Comparison of ENCODE assay signal across 8 cellular contexts in genomic region chr2:54115284-54116137, GRCh38. TPM values are rescaled to one million over a fixed set of nuclear protein-coding genes. Genes with fewer than 3 reads are reported as not detected.
DNase-seq lines count a peak whose midpoint lies in the region; ATAC-seq, FAIRE-seq and TF ChIP-seq lines count a peak whose summit lies in the region.

TSS of gene ACYP2 (plus strand) at chr2:54115615.

- no peaks in the 10 kb centered on the region for H3K9me1 ChIP-seq in keratinocyte (ENCODE audit: control insufficient read depth, extremely low read depth, insufficient read depth, low read length)

- no peaks in the 10 kb centered on the region for H3K27me3 Mint-ChIP-seq in central memory CD8-positive, alpha-beta T cell

- TF ChIP-seq CTCF in keratinocyte (optimal IDR thresholded peaks at IDR 0.05 in 1 of 3, IDR thresholded peaks at IDR 0.05 in 1 of 3, conservative IDR thresholded peaks at IDR 0.05 in 1 of 3; ENCODE audit: extremely low read depth in 1 of 3, insufficient read depth in 2 of 3, low read length in 3 of 3), result peak; percentile 31 to 59 (median 50)

- H4K20me1 ChIP-seq in keratinocyte (ENCODE audit: control insufficient read depth, extremely low read depth, insufficient read depth, low read length), result no peaks in the 10 kb centered on the region

- H3K27me3 ChIP-seq in keratinocyte (ENCODE audit: control insufficient read depth, extremely low read depth, insufficient read depth, low read length), result no peaks in the 10 kb centered on the region

- peak within 1 kb of the TSS; percentile 89 for H3K4me3 Mint-ChIP-seq in central memory CD8-positive, alpha-beta T cell

- peaks cover 8% of the 10 kb centered on the region for H3K4me1 Mint-ChIP-seq in central memory CD8-positive, alpha-beta T cell

- H3K9me3 ChIP-seq in keratinocyte (ENCODE audit: control insufficient read depth, low read depth, low read length), result peaks cover 3% of the 10 kb centered on the region

- H3K4me3 ChIP-seq in keratinocyte (ENCODE audit: control insufficient read depth in 2 of 3, extremely low read depth in 1 of 3, insufficient read depth in 2 of 3, low read depth in 1 of 3, low read length in 3 of 3), result peak within 1 kb of the TSS; percentile 78 to 88 (median 84)

- H3K36me3 Mint-ChIP-seq in central memory CD8-positive, alpha-beta T cell (ENCODE audit: insufficient read depth), result peaks cover 11% of the 10 kb centered on the region

- H3K36me3 ChIP-seq in keratinocyte (ENCODE audit: control insufficient read depth in 2 of 2, extremely low read depth in 1 of 2, insufficient read depth in 2 of 2, low read length in 2 of 2), result no peaks in the 10 kb centered on the region

- peak within 1 kb of the TSS; percentile 79 for H3K4me2 ChIP-seq in keratinocyte (ENCODE audit: control insufficient read depth, extremely low read depth, insufficient read depth, low read depth, low read length)

- no peak for FAIRE-seq in keratinocyte (lab: Jason Lieb, UNC)

- H3K4me1 ChIP-seq in keratinocyte (ENCODE audit: control insufficient read depth, extremely low read depth, insufficient read depth, low read length), result no peaks in the 10 kb centered on the region

- H3K27ac ChIP-seq in keratinocyte (ENCODE audit: control insufficient read depth, insufficient read depth, low read length), result peak within 1 kb of the TSS; percentile 95

- peak within 1 kb of the TSS; percentile 99 for H2AFZ ChIP-seq in keratinocyte (ENCODE audit: control insufficient read depth, low read length)

- peak within 1 kb of the TSS; percentile 98 for H3K27ac Mint-ChIP-seq in central memory CD8-positive, alpha-beta T cell (ENCODE audit: low read depth)

- ATAC-seq in HG03378 (IDR thresholded peaks at IDR 0.05; ENCODE audit: unreplicated experiment), result peak; percentile 76
- ATAC-seq in central memory CD8-positive, alpha-beta T cell (replicated peaks; ENCODE audit: extremely low read depth, poor library complexity, severe bottlenecking), result peak; percentile 80

- no peaks in the 10 kb centered on the region for H3K79me2 ChIP-seq in keratinocyte (ENCODE audit: control insufficient read depth, insufficient read depth, low read length)

- H3K9ac ChIP-seq in keratinocyte (ENCODE audit: control insufficient read depth, extremely low read depth, insufficient read depth, low read length), result peak within 1 kb of the TSS; percentile 94

- dilution Hi-C loops in keratinocyte (cut with MboI; ENCODE audit: extremely low pct_ligation_motif_present, low sequenced_read_pairs), result no loop called here

- peak; percentile 89 for TF ChIP-seq POLR2A in GM19099 (IDR thresholded peaks at IDR 0.05; ENCODE audit: extremely low read depth, insufficient read length, low read depth)

- H3K9me3 Mint-ChIP-seq in central memory CD8-positive, alpha-beta T cell, result no peaks in the 10 kb centered on the region

- DNase-seq in Ammon's horn (ENCODE audit: low spot score) (peak; percentile 98), NCI-H446 treated with DMSO at 0.1 percent for 48 hours (lab: John Stamatoyannopoulos, UW) (peak; percentile 91), keratinocyte (ENCODE audit: low read depth, low spot score) (peak; percentile 68)
- DNase-seq in activated CD4-positive, CD25-positive, alpha-beta regulatory T cell treated with anti-CD3 and anti-CD28 coated beads, Interleukin-2, amount 50 U/mL, for 16 hours (ENCODE audit: low read depth, low spot score), result peak; percentile 82
- peak; percentile 82 to 83 for DNase-seq in central memory CD8-positive, alpha-beta T cell (ENCODE audit: low spot score in 2 of 2)
- DNase-seq in stimulated activated CD4-positive, alpha-beta T cell treated with anti-CD3 and anti-CD28 coated beads, Interleukin-12 subunit alpha, Interleukin-12 subunit beta, amount 100 ng/mL, for 48 hours (ENCODE audit: low read depth in 2 of 3, low spot score in 1 of 3), result peak; percentile 86 to 93 (median 88)

RNA-seq across cellular contexts. Expression of gene ACYP2, which starts in this region (rescaled TPM):
- polyA plus RNA-seq in keratinocyte, result 8.0 to 8.9 TPM (median 8.7 TPM) in 3 replicates
- polyA plus RNA-seq in keratinocyte (2011; ENCODE audit: low read depth), result 19.6 TPM
- 14.0 and 17.1 TPM in 2 replicates for polyA plus RNA-seq in keratinocyte (2011; cell fraction: cytosol; rRNA removed)
- polyA plus RNA-seq in keratinocyte (2011; cell fraction: nucleus; rRNA removed), result 4.5 and 6.6 TPM in 2 replicates
- 10.2 and 18.1 TPM in 2 replicates for polyA plus RNA-seq in keratinocyte (2012; ENCODE audit: low replicate concordance)
- polyA minus RNA-seq in keratinocyte, result 3.5 to 5.2 TPM in 2 of 3 replicates, not detected in the other
- 6.5 TPM for polyA minus RNA-seq in keratinocyte (2011; cell fraction: cytosol; rRNA and poly(A)+ RNA removed)
- 5.0 and 11.4 TPM in 2 replicates for polyA minus RNA-seq in keratinocyte (2011; cell fraction: nucleus; rRNA and poly(A)+ RNA removed)

Comparison
In these comparisons a context has a peak if more than half of its experiments do, and no peak if none do; other contexts are left out.
1. Peak in every context shown above with its lines: DNase-seq, ATAC-seq, H3K4me3 ChIP-seq and H3K27ac ChIP-seq.